ENCODE assay signal across 30 cellular contexts in the genomic region with DNA sequence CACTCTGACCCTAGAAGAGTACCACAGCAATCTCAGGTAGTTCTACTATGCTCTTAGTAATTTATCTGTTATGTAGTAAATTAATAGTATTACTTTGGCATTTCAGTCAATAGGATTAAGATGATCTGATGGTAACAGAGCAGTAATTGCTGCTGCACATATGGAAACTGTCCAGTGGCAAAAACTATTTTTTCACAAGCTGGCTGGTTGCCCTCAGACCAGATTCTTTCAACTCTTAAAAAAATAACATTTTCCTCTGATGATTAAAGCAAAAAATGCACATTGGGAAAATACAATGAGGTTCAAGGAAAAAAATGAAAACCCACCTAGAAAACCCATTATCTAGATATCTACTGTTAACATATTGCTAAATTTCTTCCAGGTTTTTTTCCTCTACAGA. TPM values are rescaled to one million over a fixed set of nuclear protein-coding genes. Genes with fewer than 3 reads are reported as not detected.
"Had no signal": no experiment of that assay in that cellular context is flagged by ENCODE, and none has a peak within 500 bp of the region (broad histone marks: within the 10 kb centered on the region; RNA-seq: fewer than 3 reads in every experiment).

No MANE protein-coding gene starts in this region.

- H3K4me1 Mint-ChIP-seq: activated CD4-positive, alpha-beta T cell treated with anti-CD3 and anti-CD28 coated beads, Interleukin-2, amount 10 ng/mL, durations not matched to agents 7 days and 5 days; natural killer cell had no signal

- H3K27ac ChIP-seq: adrenal gland, ascending aorta, cardiac muscle cell, gastrocnemius medialis, sigmoid colon, thoracic aorta, vagina had no signal

- H3K36me3 ChIP-seq: adrenal gland, ascending aorta, cardiac muscle cell, gastrocnemius medialis, sigmoid colon, thoracic aorta, vagina had no signal

- ATAC-seq: activated CD8-positive, alpha-beta T cell treated with anti-CD3 and anti-CD28 coated beads, Interleukin-2, amount 10 ng/mL, durations not matched to agents 7 days and 5 days; activated naive CD4-positive, alpha-beta T cell treated with anti-CD3 and anti-CD28 coated beads, Interleukin-2, amount 50 U/mL, for 72 hours; esophagus mucosa; gastrocnemius medialis; left ventricle myocardium superior; natural killer cell had no signal

- H3K27me3 ChIP-seq: adrenal gland, ascending aorta, gastrocnemius medialis, sigmoid colon, vagina had no signal

- H3K4me3 ChIP-seq: adrenal gland, ascending aorta, cardiac muscle cell, gastrocnemius medialis, sigmoid colon, vagina had no signal

- DNase-seq: activated CD4-positive, alpha-beta T cell treated with anti-CD3 and anti-CD28 coated beads, Interleukin-2, amount 10 ng/mL, durations not matched to agents 7 days and 5 days; activated CD4-positive, CD25-positive, alpha-beta regulatory T cell treated with anti-CD3 and anti-CD28 coated beads, Interleukin-2, amount 50 U/mL, for 72 hours; activated CD8-positive, alpha-beta T cell treated with anti-CD3 and anti-CD28 coated beads, Interleukin-2, amount 10 ng/mL, durations not matched to agents 7 days and 5 days; adrenal gland; effector memory CD4-positive, alpha-beta T cell; gastrocnemius medialis; head of caudate nucleus; hypothalamus; left ventricle myocardium superior; mammary epithelial cell; natural killer cell; retina; sigmoid colon; stimulated activated CD4-positive, alpha-beta T cell treated with anti-CD3 and anti-CD28 coated beads, Interleukin-2, amount 100 ng/mL, for 48 hours; stimulated activated CD8-positive, alpha-beta memory T cell treated with anti-CD3 and anti-CD28 coated beads, Interleukin-4, amount 100 ng/mL, for 48 hours; stimulated activated naive CD4-positive, alpha-beta T cell had no signal

- H3K4me3 Mint-ChIP-seq: activated CD4-positive, alpha-beta T cell treated with anti-CD3 and anti-CD28 coated beads, Interleukin-2, amount 10 ng/mL, durations not matched to agents 7 days and 5 days; activated CD8-positive, alpha-beta T cell treated with anti-CD3 and anti-CD28 coated beads, Interleukin-2, amount 10 ng/mL, durations not matched to agents 7 days and 5 days; mesothelial cell of epicardium; natural killer cell; type B pancreatic cell had no signal

- H3K4me1 ChIP-seq: gastrocnemius medialis, vagina had no signal

- H3K36me3 Mint-ChIP-seq: activated naive CD4-positive, alpha-beta T cell treated with anti-CD3 and anti-CD28 coated beads, Interleukin-2, amount 50 U/mL, for 72 hours; mesothelial cell of epicardium; natural killer cell; type B pancreatic cell had no signal

- H3K9me3 Mint-ChIP-seq: activated CD4-positive, alpha-beta T cell treated with anti-CD3 and anti-CD28 coated beads, Interleukin-2, amount 10 ng/mL, durations not matched to agents 7 days and 5 days; activated naive CD4-positive, alpha-beta T cell treated with anti-CD3 and anti-CD28 coated beads, Interleukin-2, amount 50 U/mL, for 72 hours; mesothelial cell of epicardium; natural killer cell; type B pancreatic cell had no signal

- H3K9me3 ChIP-seq: adrenal gland, ascending aorta, gastrocnemius medialis, sigmoid colon, thoracic aorta, vagina had no signal

- FAIRE-seq: endothelial cell of umbilical vein, islet of Langerhans had no signal

- H3K27ac Mint-ChIP-seq: activated CD4-positive, alpha-beta T cell treated with anti-CD3 and anti-CD28 coated beads, Interleukin-2, amount 10 ng/mL, durations not matched to agents 7 days and 5 days; activated CD8-positive, alpha-beta T cell treated with anti-CD3 and anti-CD28 coated beads, Interleukin-2, amount 10 ng/mL, durations not matched to agents 7 days and 5 days; natural killer cell; progenitor cell of endocrine pancreas; type B pancreatic cell had no signal

RNA-seq across cellular contexts. Expression of a gene that starts 19.7 kb away (rescaled TPM):
- total RNA-seq: activated CD4-positive, alpha-beta T cell treated with anti-CD3 and anti-CD28 coated beads, Interleukin-2, amount 10 ng/mL, durations not matched to agents 7 days and 5 days; activated CD8-positive, alpha-beta T cell treated with anti-CD3 and anti-CD28 coated beads, Interleukin-2, amount 10 ng/mL, durations not matched to agents 7 days and 5 days; activated naive CD4-positive, alpha-beta T cell treated with anti-CD3 and anti-CD28 coated beads, Interleukin-2, amount 50 U/mL, for 72 hours; ascending aorta; cardiac muscle cell; dermis microvascular lymphatic vessel endothelial cell; endothelial cell of umbilical vein; esophagus mucosa; gastrocnemius medialis; left ventricle myocardium superior; mammary epithelial cell; mesothelial cell of epicardium; natural killer cell; osteoblast; progenitor cell of endocrine pancreas; sigmoid colon; T-helper 2 cell treated with Interferon-gamma antibody and Interleukin-4, amounts not matched to agents 100 ng/mL and 5 ng/mL, for 36 hours; thoracic aorta; vagina had no signal
- polyA plus RNA-seq: cardiac muscle cell, endothelial cell of umbilical vein, mammary epithelial cell, sigmoid colon had no signal
